In genomic region chr5:172870807-172871431, GRCh38 we compare ENCODE assay signal across 11 cellular contexts. TPM values are rescaled to one million over a fixed set of nuclear protein-coding genes. Genes with fewer than 3 reads are reported as not detected.
A peak's percentile ranks its signal among the peaks of the same experiment; 100 is the strongest.
DNase-seq lines count a peak whose midpoint lies in the region; ATAC-seq and TF ChIP-seq lines count a peak whose summit lies in the region.
"Had no signal": no experiment of that assay in that cellular context is flagged by ENCODE, and none has a peak within 500 bp of the region (broad histone marks: within the 10 kb centered on the region; RNA-seq: fewer than 3 reads in every experiment).

No MANE protein-coding gene starts in this region.

- peaks cover 67% of the 10 kb centered on the region for H3K4me1 ChIP-seq in GM23248 (ENCODE audit: insufficient read depth)
- peaks cover 92% of the 10 kb centered on the region for H3K4me1 ChIP-seq in lower lobe of right lung
- peaks cover 13% of the 10 kb centered on the region for H3K4me1 ChIP-seq in smooth muscle cell (ENCODE audit: low read depth)

- H3K79me2 ChIP-seq in GM23248 (ENCODE audit: insufficient read depth) (peaks cover 79% of the 10 kb centered on the region), smooth muscle cell (ENCODE audit: low read depth) (peaks cover 22% of the 10 kb centered on the region)

- no peak overlapping the region for H3K4me3 ChIP-seq in GM23248
- H3K4me3 ChIP-seq in choroid plexus epithelial cell (ENCODE audit: low read depth, low read length): no peak overlapping the region
- no peak overlapping the region for H3K4me3 ChIP-seq in lower lobe of right lung
- H3K4me3 ChIP-seq in smooth muscle cell: no peak overlapping the region

- H4K20me1 ChIP-seq in GM23248 (ENCODE audit: insufficient read depth) (no peaks in the 10 kb centered on the region), smooth muscle cell (ENCODE audit: low read depth) (peaks cover 20% of the 10 kb centered on the region)

- in situ Hi-C loops in GM23248 (cut with MboI): no loop called here

- H3K36me3 ChIP-seq in GM23248 (ENCODE audit: low read depth): no peaks in the 10 kb centered on the region
- H3K36me3 ChIP-seq in lower lobe of right lung: no peaks in the 10 kb centered on the region
- no peaks in the 10 kb centered on the region for H3K36me3 ChIP-seq in smooth muscle cell (ENCODE audit: low read depth)

- H3F3A ChIP-seq in GM23248 (ENCODE audit: insufficient read depth): peaks cover 51% of the 10 kb centered on the region
- H3F3A ChIP-seq in smooth muscle cell (ENCODE audit: low read depth): peaks cover 5% of the 10 kb centered on the region

- H3K9me2 ChIP-seq in GM23248 (ENCODE audit: insufficient read depth): no peaks in the 10 kb centered on the region

- H3K27me3 ChIP-seq in GM23248 (replicated peaks; ENCODE audit: insufficient read depth) (no peaks in the 10 kb centered on the region), lower lobe of right lung (ENCODE audit: low read depth) (no peaks in the 10 kb centered on the region), smooth muscle cell (ENCODE audit: low read depth) (no peaks in the 10 kb centered on the region)

- no peak overlapping the region for H2AFZ ChIP-seq in GM23248
- no peak overlapping the region for H2AFZ ChIP-seq in smooth muscle cell (ENCODE audit: low read depth)

- WGBS in GM23248 (ENCODE audit: low coverage in 1 of 2, low lambda C conversion rate in 2 of 2, missing lambda C conversion rate in 2 of 2), 2 experiments: 71 to 77% methylated on average over 14 to 16 of the region's 16 CpGs
- WGBS in smooth muscle cell (ENCODE audit: low lambda C conversion rate): 86% methylated on average over 16 of the region's 16 CpGs

- H3K27ac ChIP-seq in GM23248: peak overlapping the region; percentile 99
- peak overlapping the region; percentile 89 for H3K27ac ChIP-seq in lower lobe of right lung
- peak overlapping the region; percentile 81 for H3K27ac ChIP-seq in smooth muscle cell (ENCODE audit: low read depth)

- intact Hi-C loops in lower lobe of right lung (cut with DNase I): no loop called here

- peak; percentile 42 to 61 for ATAC-seq in lower lobe of right lung
- no peak for ATAC-seq in HG02798 (IDR thresholded peaks at IDR 0.05; ENCODE audit: poor library complexity, unreplicated experiment)

- DNase-seq in GM23248: no peak
- peak; percentile 57 for DNase-seq in choroid plexus epithelial cell (ENCODE audit: low read depth)
- peak; percentile 70 for DNase-seq in lower lobe of right lung
- DNase-seq in smooth muscle cell (lab: John Stamatoyannopoulos, UW; ENCODE audit: unreplicated experiment): no peak
- no peak for DNase-seq in NCI-H748 treated with DMSO at 0.1 percent for 48 hours (lab: John Stamatoyannopoulos, UW)
- no peak for DNase-seq in NCI-H446 (lab: John Stamatoyannopoulos, UW)
- DNase-seq in GM20000 (ENCODE audit: low spot score): no peak
- DNase-seq: activated CD4-positive, alpha-beta T cell treated with anti-CD3 and anti-CD28 coated beads, Interleukin-2, amount 10 ng/mL, durations not matched to agents 24 days and 14 days; Calu3; Kasumi-1 had no signal

- no peak for TF ChIP-seq CTCF in choroid plexus epithelial cell (conservative IDR thresholded peaks at IDR 0.05; ENCODE audit: low read depth, low read length)
- no peak for TF ChIP-seq CTCF in lower lobe of right lung (IDR thresholded peaks at IDR 0.05)
- no peak for TF ChIP-seq CTCF in smooth muscle cell (IDR thresholded peaks at IDR 0.05; ENCODE audit: borderline replicate concordance, insufficient read depth, poor library complexity, severe bottlenecking)
- TF ChIP-seq CTCF in GM20000 (IDR thresholded peaks at IDR 0.05; ENCODE audit: extremely low read depth, missing control alignments): no peak

- H3K9me3 ChIP-seq in GM23248 (ENCODE audit: low read depth) (no peaks in the 10 kb centered on the region), lower lobe of right lung (no peaks in the 10 kb centered on the region), smooth muscle cell (replicated peaks; ENCODE audit: low read depth) (no peaks in the 10 kb centered on the region)

- H3K4me2 ChIP-seq in GM23248 (ENCODE audit: unreplicated experiment): peak overlapping the region; percentile 43
- no peak overlapping the region for H3K4me2 ChIP-seq in smooth muscle cell

- H3K9ac ChIP-seq in GM23248: peak overlapping the region; percentile 84
- H3K9ac ChIP-seq in smooth muscle cell (ENCODE audit: low read depth): peak overlapping the region; percentile 15

RNA-seq across cellular contexts. Expression of gene ERGIC1, which starts 36.9 kb away (rescaled TPM):
- 233 and 235 TPM in 2 replicates for total RNA-seq in GM23248 (2014; rRNA removed; shearing (Covaris generic))
- polyA plus RNA-seq in GM23248 (2016; fragmentation: Nextera tagmentation; extraction: Ambion mirVana) (66.4 and 75.8 TPM in 2 replicates), smooth muscle cell (33.2 and 38.2 TPM in 2 replicates)
- total RNA-seq in lower lobe of right lung (177 TPM), smooth muscle cell (135 and 140 TPM in 2 replicates)

Comparison
In these comparisons a context has a peak if more than half of its experiments do, and no peak if none do; other contexts are left out.
1. DNase-seq: peak in choroid plexus epithelial cell (single experiment) and lower lobe of right lung (single experiment); none in GM23248 (single experiment), smooth muscle cell (single experiment), NCI-H748 treated with DMSO at 0.1 percent for 48 hours (single experiment), NCI-H446 (0 of 2) and GM20000 (single experiment).
2. Peak in every context shown above with its lines, with median percentiles within 50 percentile points of each other: H3K27ac ChIP-seq.